In the genomic region with DNA sequence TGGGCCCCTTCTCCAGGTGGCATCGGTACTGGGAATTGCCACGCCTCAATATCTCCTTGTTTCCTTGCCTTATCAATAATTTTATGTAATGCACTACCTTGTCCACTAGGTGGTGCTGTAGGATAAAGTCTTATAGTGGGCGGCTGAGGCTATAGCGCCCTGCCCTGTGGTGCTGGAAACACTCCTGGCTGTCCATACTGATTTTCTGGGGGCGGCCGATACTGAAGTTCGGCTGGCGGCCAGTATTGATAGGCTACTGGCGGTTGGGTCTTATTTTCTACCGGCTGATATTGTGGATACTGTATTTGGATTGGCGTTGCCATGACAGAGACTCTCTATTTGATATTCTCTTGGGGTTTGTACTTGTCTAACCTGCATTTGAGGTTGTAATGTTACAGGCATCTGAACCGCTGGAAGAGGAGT, we compare ENCODE assay signal across 8 cellular contexts. TPM values are rescaled to one million over a fixed set of nuclear protein-coding genes. Genes with fewer than 3 reads are reported as not detected.
DNase-seq lines count a peak whose midpoint lies in the region; ATAC-seq and TF ChIP-seq lines count a peak whose summit lies in the region.
"Not testable (repeated sequence)": the region's sequence is repeated elsewhere in the genome, so short reads cannot be mapped to it uniquely, and the experiment has no call there.

No MANE protein-coding gene starts in this region.

- WGBS in suprapubic skin: 2% methylated on average over 12 of the region's 12 CpGs

- not testable (repeated sequence) for H3K36me3 ChIP-seq in suprapubic skin

- H3K9me3 Mint-ChIP-seq in T-helper 2 cell treated with Interferon-gamma antibody and Interleukin-4, amounts not matched to agents 5 μg/mL and 100 μg/mL, for 36 hours; naive B cell: not testable (repeated sequence)

- TF ChIP-seq CTCF in foreskin keratinocyte (conservative IDR thresholded peaks at IDR 0.05) (peak; percentile 82), suprapubic skin (IDR thresholded peaks at IDR 0.05) (peak; percentile 75 to 77)

- TF ChIP-seq POLR2A in suprapubic skin (IDR thresholded peaks at IDR 0.05): not testable (repeated sequence)

- H3K4me3 Mint-ChIP-seq in T-helper 2 cell treated with Interferon-gamma antibody and Interleukin-4, amounts not matched to agents 5 μg/mL and 100 μg/mL, for 36 hours; naive B cell: not testable (repeated sequence)

- H3K27me3 ChIP-seq in foreskin keratinocyte: peaks cover 15% of the 10 kb centered on the region
- H3K27me3 ChIP-seq in suprapubic skin: not testable (repeated sequence)

- H3K4me1 ChIP-seq in foreskin keratinocyte, suprapubic skin: not testable (repeated sequence)

- DNase-seq in DMS114 treated with DMSO at 0.1 percent for 48 hours (lab: John Stamatoyannopoulos, UW; ENCODE audit: unreplicated experiment) (peak; percentile 68), HUDEP-2 (lab: John Stamatoyannopoulos, UW; ENCODE audit: unreplicated experiment in 76 of 76) (peak in 59 of 76 experiments; percentile 10 to 83 (median 53)), NCI-H345 treated with DMSO at 0.1 percent for 48 hours (lab: John Stamatoyannopoulos, UW; ENCODE audit: unreplicated experiment) (peak; percentile 49), amniotic stem cell (lab: John Stamatoyannopoulos, UW) (peak; percentile 75), foreskin keratinocyte (peak; percentile 9 to 36), naive B cell (peak; percentile 69)
- DNase-seq in T-helper 2 cell treated with Interferon-gamma antibody and Interleukin-4, amounts not matched to agents 5 μg/mL and 100 μg/mL, for 36 hours (ENCODE audit: low spot score): peak; percentile 47
- not testable (repeated sequence) for DNase-seq in suprapubic skin (ENCODE audit: low spot score in 2 of 2)

- ATAC-seq in foreskin keratinocyte (peak; percentile 56), naive B cell (ENCODE audit: low read depth in 2 of 2) (peak; percentile 71 to 79)

- H3K4me1 Mint-ChIP-seq in T-helper 2 cell treated with Interferon-gamma antibody and Interleukin-4, amounts not matched to agents 5 μg/mL and 100 μg/mL, for 36 hours (ENCODE audit: low read depth): peaks cover 17% of the 10 kb centered on the region
- H3K4me1 Mint-ChIP-seq in naive B cell: not testable (repeated sequence)

- not testable (repeated sequence) for H3K36me3 Mint-ChIP-seq in T-helper 2 cell treated with Interferon-gamma antibody and Interleukin-4, amounts not matched to agents 5 μg/mL and 100 μg/mL, for 36 hours (ENCODE audit: low read depth); naive B cell

- not testable (repeated sequence) for H3K27ac ChIP-seq in foreskin keratinocyte, suprapubic skin

- peaks cover 14% of the 10 kb centered on the region for H3K27me3 Mint-ChIP-seq in T-helper 2 cell treated with Interferon-gamma antibody and Interleukin-4, amounts not matched to agents 5 μg/mL and 100 μg/mL, for 36 hours (ENCODE audit: low read depth)
- H3K27me3 Mint-ChIP-seq in naive B cell: not testable (repeated sequence)

- not testable (repeated sequence) for TF ChIP-seq EP300 in suprapubic skin (IDR thresholded peaks at IDR 0.05)

- H3K9me3 ChIP-seq in suprapubic skin: not testable (repeated sequence)

- not testable (repeated sequence) for H3K4me3 ChIP-seq in suprapubic skin

- not testable (repeated sequence) for H3K27ac Mint-ChIP-seq in T-helper 2 cell treated with Interferon-gamma antibody and Interleukin-4, amounts not matched to agents 5 μg/mL and 100 μg/mL, for 36 hours; naive B cell

RNA-seq across cellular contexts. Expression of gene SCGB1A1, which starts 38.0 kb away (rescaled TPM):
- total RNA-seq in foreskin keratinocyte (not detected in 2 replicates), suprapubic skin (not detected)
- polyA plus RNA-seq in foreskin keratinocyte (not detected in 2 replicates), naive B cell (ENCODE audit: low read depth in 6 of 6) (not detected)

RNA-seq across cellular contexts. Expression of gene ASRGL1, which starts 43.6 kb away (rescaled TPM):
- total RNA-seq in foreskin keratinocyte (0.18 and 0.20 TPM in 2 replicates), suprapubic skin (10 to 100 TPM in 1 of 4 donors, 1 to 10 TPM in 3; 2.5 to 10.5 (median 5.2) TPM)
- polyA plus RNA-seq in foreskin keratinocyte (0.26 and 0.41 TPM in 2 replicates), naive B cell (ENCODE audit: low read depth in 6 of 6) (1 to 10 TPM in 4 of 6 donors, under 1 TPM in 1, not detected in 1; 0.57 to 3.1 (median 1.2) TPM)
